Comparison of ENCODE assay signal across 22 cellular contexts in genomic region chr20:17676378-17676759, GRCh38. TPM values are rescaled to one million over a fixed set of nuclear protein-coding genes. Genes with fewer than 3 reads are reported as not detected.
DNase-seq lines count a peak whose midpoint lies in the region; ATAC-seq, FAIRE-seq and TF ChIP-seq lines count a peak whose summit lies in the region.
"Had no signal": no experiment of that assay in that cellular context is flagged by ENCODE, and none has a peak within 500 bp of the region (broad histone marks: within the 10 kb centered on the region; RNA-seq: fewer than 3 reads in every experiment).

No MANE protein-coding gene starts in this region.

- in situ Hi-C loops in HepG2 (cut with HindIII; ENCODE audit: extremely low pct_ligation_motif_present, low pct_unique_long_range_greater_than_20kb), result no loop called here

- FAIRE-seq in astrocyte (lab: Jason Lieb, UNC) (no peak), HepG2 (lab: Jason Lieb, UNC) (no peak)
- FAIRE-seq: D721Med, H1 had no signal

- H3K79me2 ChIP-seq in astrocyte (ENCODE audit: insufficient read depth, low read length) (peaks cover 99% of the 10 kb centered on the region), HepG2 (ENCODE audit: insufficient read depth, low read length) (peaks cover 96% of the 10 kb centered on the region)

- H3K9ac ChIP-seq in astrocyte (ENCODE audit: low read length), result no peak overlapping the region
- H3K9ac ChIP-seq in HepG2 (ENCODE audit: insufficient read depth, low read depth, low read length), result no peak overlapping the region

- no peaks in the 10 kb centered on the region for H3K27me3 Mint-ChIP-seq in HFFc6 (ENCODE audit: insufficient read depth)
- no peaks in the 10 kb centered on the region for H3K27me3 Mint-ChIP-seq in astrocyte (ENCODE audit: low read depth, unreplicated experiment)

- TF ChIP-seq POLR2A in HepG2 (IDR thresholded peaks at IDR 0.05; ENCODE audit: insufficient read depth in 1 of 2, low read depth in 2 of 2, low read length in 2 of 2) (peak in 1 of 2 experiments; percentile 35; a peak in 2 of 4 replicates), erythroblast (IDR thresholded peaks at IDR 0.05; ENCODE audit: low read length) (no peak)

- no peak overlapping the region for H3K4me2 ChIP-seq in astrocyte (ENCODE audit: low read length)
- no peak overlapping the region for H3K4me2 ChIP-seq in HepG2 (ENCODE audit: low read depth, low read length)

- H3K27me3 ChIP-seq in astrocyte (ENCODE audit: insufficient read depth, low read length) (no peaks in the 10 kb centered on the region), HepG2 (ENCODE audit: control insufficient read depth in 1 of 2, insufficient read depth in 2 of 2, low read length in 2 of 2) (no peaks in the 10 kb centered on the region; a peak in 1 of 5 replicates), thoracic aorta (replicated peaks; ENCODE audit: insufficient read depth) (no peaks in the 10 kb centered on the region)
- H3K27me3 ChIP-seq: Peyer's patch had no signal

- H3K4me1 Mint-ChIP-seq in HFFc6 (ENCODE audit: low read depth), result peaks cover 87% of the 10 kb centered on the region
- H3K4me1 Mint-ChIP-seq in astrocyte (ENCODE audit: low read depth, unreplicated experiment), result peaks cover 55% of the 10 kb centered on the region

- H3K9me3 Mint-ChIP-seq in HFFc6 (no peaks in the 10 kb centered on the region), astrocyte (ENCODE audit: unreplicated experiment) (no peaks in the 10 kb centered on the region)
- H3K9me3 Mint-ChIP-seq: CD4-positive, CD25-positive, alpha-beta regulatory T cell had no signal

- no peak for TF ChIP-seq CTCF in HFFc6 (IDR thresholded peaks at IDR 0.05)
- TF ChIP-seq CTCF in astrocyte (IDR thresholded peaks at IDR 0.05; ENCODE audit: insufficient read depth, low read depth, low read length), result no peak
- TF ChIP-seq CTCF in HepG2 (CRISPR knock-in tag; IDR thresholded peaks at IDR 0.05), result no peak
- no peak for TF ChIP-seq CTCF in thoracic aorta (IDR thresholded peaks at IDR 0.05)

- no TSS peak for BruUV-seq in HepG2 (replicated peaks; lab: Mats Ljungman, UMichigan)

- TF ChIP-seq EP300 in HepG2 (IDR thresholded peaks at IDR 0.05; ENCODE audit: low read depth in 2 of 2, low read length in 2 of 2), result no peak
- TF ChIP-seq EP300 in HepG2 (CRISPR knock-in tag; IDR thresholded peaks at IDR 0.05; ENCODE audit: borderline replicate concordance), result no peak

- no peak for TF ChIP-seq RAD21 in HepG2 (CRISPR knock-in tag; IDR thresholded peaks at IDR 0.05)

- H3K4me3 Mint-ChIP-seq in HFFc6 (no peak overlapping the region; the same call in 1 of the 2 replicates), astrocyte (ENCODE audit: unreplicated experiment) (peak overlapping the region; percentile 61)

- H3K27ac Mint-ChIP-seq in HFFc6, result peak overlapping the region; percentile 81
- H3K27ac Mint-ChIP-seq in astrocyte (ENCODE audit: unreplicated experiment), result no peak overlapping the region
- H3K27ac Mint-ChIP-seq: CD4-positive, CD25-positive, alpha-beta regulatory T cell had no signal

- H3K4me1 ChIP-seq in astrocyte (ENCODE audit: insufficient read depth, low read length) (peaks cover 18% of the 10 kb centered on the region), HepG2 (ENCODE audit: insufficient read depth, low read length) (peaks cover 84% of the 10 kb centered on the region), thoracic aorta (ENCODE audit: control insufficient read depth in 1 of 2, low read depth in 2 of 2) (peaks cover 30 to 60% of the 10 kb centered on the region in 2 donors)

- CTCF ChIA-PET in HepG2 (lab: Yijun Ruan, JAX; ENCODE audit: low intra/inter-chr PET ratio, low total read pairs), result no interaction called here

- H3K27ac ChIP-seq in astrocyte (ENCODE audit: low read depth, low read length) (peak overlapping the region; percentile 25), HepG2 (ENCODE audit: extremely low read length, insufficient read depth, low read length) (no peak overlapping the region), thoracic aorta (peak overlapping the region; percentile 75 to 91)
- H3K27ac ChIP-seq: Peyer's patch had no signal

- no peak overlapping the region for H3K4me3 ChIP-seq in astrocyte (ENCODE audit: insufficient read depth, low read depth, low read length)
- no peak overlapping the region for H3K4me3 ChIP-seq in HepG2 (replicated peaks in 1 of 3; ENCODE audit: insufficient read depth in 1 of 3, low read depth in 2 of 3, low read length in 3 of 3)
- H3K4me3 ChIP-seq in thoracic aorta, result no peak overlapping the region
- H3K4me3 ChIP-seq: Peyer's patch had no signal

- DNase-seq in HFFc6, result no peak
- DNase-seq in astrocyte (ENCODE audit: low read depth), result no peak
- no peak for DNase-seq in HepG2 (ENCODE audit: low spot score)
- no peak for DNase-seq in thoracic aorta (ENCODE audit: low spot score)
- no peak for DNase-seq in pons (ENCODE audit: low spot score)
- no peak for DNase-seq in stimulated activated CD4-positive, alpha-beta T cell treated with anti-CD3 and anti-CD28 coated beads, Interleukin-2, amount 100 ng/mL, for 24 hours
- no peak for DNase-seq in T-helper 1 cell
- DNase-seq in erythroblast (lab: John Stamatoyannopoulos, UW), result no peak
- DNase-seq: AML-193; CD4-positive, CD25-positive, alpha-beta regulatory T cell; DND-41; GDM1; MM.1S; NCI-H1105; NCI-H187; NCI-H2171; NCI-H82; Peyer's patch; SHP77 treated with DMSO at 0.1 percent for 48 hours had no signal

- H4K20me1 ChIP-seq in astrocyte (ENCODE audit: insufficient read depth, low read length) (peaks cover 96% of the 10 kb centered on the region), HepG2 (ENCODE audit: insufficient read depth, low read length) (peaks cover 95% of the 10 kb centered on the region)

- 96% methylated on average over 4 of the region's 4 CpGs for WGBS in HepG2 (ENCODE audit: low lambda C conversion rate)

- peaks cover 61% of the 10 kb centered on the region for H3K36me3 ChIP-seq in astrocyte (ENCODE audit: insufficient read depth, low read length)
- H3K36me3 ChIP-seq in HepG2 (replicated peaks in 1 of 2; ENCODE audit: control insufficient read depth in 1 of 2, insufficient read depth in 2 of 2, low read length in 2 of 2), result peaks cover 39 to 91% of the 10 kb centered on the region in 2 experiments
- peaks cover 4% of the 10 kb centered on the region for H3K36me3 ChIP-seq in thoracic aorta

- H3K9me3 ChIP-seq in astrocyte (ENCODE audit: insufficient read depth, low read depth, low read length) (no peaks in the 10 kb centered on the region), HepG2 (ENCODE audit: low read length) (no peaks in the 10 kb centered on the region), thoracic aorta (no peaks in the 10 kb centered on the region)
- H3K9me3 ChIP-seq: Peyer's patch had no signal

- ATAC-seq in HepG2, result peak; percentile 1; the same call in 1 of the 3 replicates
- no peak for ATAC-seq in thoracic aorta (ENCODE audit: insufficient number of reproducible peaks, low FRiP score, low read depth)

- POLR2A ChIA-PET in HepG2 (lab: Yijun Ruan, JAX), result interaction anchor here (0.7 to 10.8 kb wide), 8 partner anchors 10 to 220 kb away, joined by 3 to 347 read pairs (median 4); no protein-coding TSS in a partner anchor

- intact Hi-C loops in HepG2 (cut with micrococcal nuclease; ENCODE audit: unreplicated experiment), result no loop called here

- no peak overlapping the region for H2AFZ ChIP-seq in astrocyte (ENCODE audit: low read depth, low read length)
- H2AFZ ChIP-seq in HepG2 (ENCODE audit: low read length), result no peak overlapping the region

- peaks cover 65% of the 10 kb centered on the region for H3K36me3 Mint-ChIP-seq in HFFc6 (ENCODE audit: low read depth)
- peaks cover 23% of the 10 kb centered on the region for H3K36me3 Mint-ChIP-seq in astrocyte (ENCODE audit: low read depth, unreplicated experiment)
- H3K36me3 Mint-ChIP-seq: CD4-positive, CD25-positive, alpha-beta regulatory T cell had no signal

RNA-seq across cellular contexts. Expression of gene RRBP1, which starts 5.7 kb away (rescaled TPM):
- total RNA-seq in HFFc6 (2021; fragmentation: NEBNext Ultra II Directional; extraction: Animal tissue kit (Norgen Biotek cat#: 25700)), result 100 to 1,000 TPM; 273 to 331 (median 317) TPM
- total RNA-seq in astrocyte, result 347 and 392 TPM in 2 replicates
- 97.1 and 222 TPM in 2 replicates for total RNA-seq in HepG2 (2016; rRNA removed; fragmentation: Illumina TruSeq; extraction: Trizol)
- total RNA-seq in HepG2 (2016; cell fraction: cytosol; rRNA removed; fragmentation: Illumina TruSeq; extraction: Trizol; ENCODE audit: low read depth), result 35.1 and 38.1 TPM in 2 replicates
- 75.4 and 223 TPM in 2 replicates for total RNA-seq in HepG2 (2016; cell fraction: insoluble cytoplasmic fraction; rRNA removed; fragmentation: Illumina TruSeq; extraction: Trizol)
- 33.7 and 37.4 TPM in 2 replicates for total RNA-seq in HepG2 (2016; cell fraction: membrane; rRNA removed; fragmentation: Illumina TruSeq; extraction: Trizol)
- total RNA-seq in HepG2 (2016; cell fraction: nucleus; rRNA removed; fragmentation: Illumina TruSeq; extraction: Trizol), result 254 and 316 TPM in 2 replicates
- 150 and 195 TPM in 2 replicates for polyA plus RNA-seq in HepG2 (2011; rRNA removed)
- polyA plus RNA-seq in HepG2 (2011; cell fraction: cytosol; rRNA removed), result 97.1 and 99.8 TPM in 2 replicates
- 402 and 429 TPM in 2 replicates for polyA plus RNA-seq in HepG2 (2011; cell fraction: nucleus; rRNA removed)
- polyA plus RNA-seq in HepG2 (2012), result 190 and 218 TPM in 2 replicates
- 14.1 and 14.3 TPM in 2 replicates for polyA plus RNA-seq in HepG2 (2016; cell fraction: cytosol; fragmentation: Illumina TruSeq; extraction: Trizol; ENCODE audit: low read depth)
- polyA plus RNA-seq in HepG2 (2016; cell fraction: insoluble cytoplasmic fraction; fragmentation: Illumina TruSeq; extraction: Trizol; ENCODE audit: low read depth), result 67.5 and 88.2 TPM in 2 replicates
- polyA plus RNA-seq in HepG2 (2016; cell fraction: membrane; fragmentation: Illumina TruSeq; extraction: Trizol; ENCODE audit: low read depth), result 15.3 and 18.4 TPM in 2 replicates
- polyA plus RNA-seq in HepG2 (2016; cell fraction: nucleus; fragmentation: Illumina TruSeq; extraction: Trizol; ENCODE audit: insufficient read depth, low read depth), result 548 and 573 TPM in 2 replicates
- 18.3 and 157 TPM in 2 replicates for polyA minus RNA-seq in HepG2 (2011; rRNA and poly(A)+ RNA removed; ENCODE audit: low replicate concordance)
- 155 and 192 TPM in 2 replicates for polyA minus RNA-seq in HepG2 (2011; cell fraction: cytosol; rRNA and poly(A)+ RNA removed)
- polyA minus RNA-seq in HepG2 (2011; cell fraction: nucleus; rRNA and poly(A)+ RNA removed), result 198 and 205 TPM in 2 replicates
- total RNA-seq in thoracic aorta, result 100 to 1,000 TPM; 113 to 163 TPM

RNA-seq across cellular contexts. Expression of gene BANF2, which starts 23.4 kb away (rescaled TPM):
- total RNA-seq in HFFc6 (2021; fragmentation: NEBNext Ultra II Directional; extraction: Animal tissue kit (Norgen Biotek cat#: 25700)), result not detected
- total RNA-seq in astrocyte (not detected in 2 replicates), HepG2 (2016; rRNA removed; fragmentation: Illumina TruSeq; extraction: Trizol) (0.35 TPM in 1 of 2 replicates, not detected in the other), thoracic aorta (not detected)
- 0.53 TPM in 1 of 2 replicates, not detected in the other for total RNA-seq in HepG2 (2016; cell fraction: cytosol; rRNA removed; fragmentation: Illumina TruSeq; extraction: Trizol; ENCODE audit: low read depth)
- total RNA-seq in HepG2 (2016; cell fraction: insoluble cytoplasmic fraction; rRNA removed; fragmentation: Illumina TruSeq; extraction: Trizol), result not detected in 2 replicates
- total RNA-seq in HepG2 (2016; cell fraction: membrane; rRNA removed; fragmentation: Illumina TruSeq; extraction: Trizol), result not detected in 2 replicates
- not detected in 2 replicates for total RNA-seq in HepG2 (2016; cell fraction: nucleus; rRNA removed; fragmentation: Illumina TruSeq; extraction: Trizol)
- not detected in 2 replicates for polyA plus RNA-seq in HepG2 (2011; rRNA removed)
- not detected in 2 replicates for polyA plus RNA-seq in HepG2 (2011; cell fraction: cytosol; rRNA removed)
- not detected in 2 replicates for polyA plus RNA-seq in HepG2 (2011; cell fraction: nucleus; rRNA removed)
- polyA plus RNA-seq in HepG2 (2012), result not detected in 2 replicates
- not detected in 2 replicates for polyA plus RNA-seq in HepG2 (2016; cell fraction: cytosol; fragmentation: Illumina TruSeq; extraction: Trizol; ENCODE audit: low read depth)
- polyA plus RNA-seq in HepG2 (2016; cell fraction: insoluble cytoplasmic fraction; fragmentation: Illumina TruSeq; extraction: Trizol; ENCODE audit: low read depth), result not detected in 2 replicates
- not detected in 2 replicates for polyA plus RNA-seq in HepG2 (2016; cell fraction: membrane; fragmentation: Illumina TruSeq; extraction: Trizol; ENCODE audit: low read depth)
- not detected in 2 replicates for polyA plus RNA-seq in HepG2 (2016; cell fraction: nucleus; fragmentation: Illumina TruSeq; extraction: Trizol; ENCODE audit: insufficient read depth, low read depth)
- not detected in 2 replicates for polyA minus RNA-seq in HepG2 (2011; rRNA and poly(A)+ RNA removed; ENCODE audit: low replicate concordance)
- polyA minus RNA-seq in HepG2 (2011; cell fraction: cytosol; rRNA and poly(A)+ RNA removed), result not detected in 2 replicates
- not detected in 2 replicates for polyA minus RNA-seq in HepG2 (2011; cell fraction: nucleus; rRNA and poly(A)+ RNA removed)
- total RNA-seq: CD4-positive, CD25-positive, alpha-beta regulatory T cell; H1; NCI-H460; Peyer's patch had no signal
- polyA plus RNA-seq: CD4-positive, CD25-positive, alpha-beta regulatory T cell; H1 had no signal
